Comparison of ENCODE assay signal across 21 cellular contexts in genomic region chr17:68829211-68829610, GRCh38.
"Had no signal": no experiment of that assay in that cellular context is flagged by ENCODE, and none has a peak within 500 bp of the region (broad histone marks: within the 10 kb centered on the region; RNA-seq: fewer than 3 reads in every experiment).

No MANE protein-coding gene starts in this region.

- H3K27me3 Mint-ChIP-seq: type B pancreatic cell had no signal

- H3K4me3 ChIP-seq: esophagus muscularis mucosa, gastrocnemius medialis, lung, smooth muscle cell, suprapubic skin, thyroid gland had no signal

- ATAC-seq: gastrocnemius medialis; left cardiac atrium; left ventricle myocardium superior; naive thymus-derived CD8-positive, alpha-beta T cell; right cardiac atrium had no signal

- H3K4me1 Mint-ChIP-seq: naive thymus-derived CD8-positive, alpha-beta T cell had no signal

- H3K9me3 Mint-ChIP-seq: type B pancreatic cell had no signal

- DNase-seq: cortex of kidney; effector memory CD4-positive, alpha-beta T cell; gastrocnemius medialis; glutamatergic neuron; kidney; left cardiac atrium; left ventricle myocardium superior; mesendoderm; naive thymus-derived CD8-positive, alpha-beta T cell; right cardiac atrium; stimulated activated CD4-positive, alpha-beta T cell treated with anti-CD3 and anti-CD28 coated beads, Interleukin-2, amount 100 ng/mL, for 48 hours; stimulated activated naive CD4-positive, alpha-beta T cell treated with Interleukin-2 at 50 U/mL for 16 hours; thyroid gland had no signal

- H3K36me3 Mint-ChIP-seq: type B pancreatic cell had no signal

- FAIRE-seq: urothelium cell line had no signal

- H3K4me3 Mint-ChIP-seq: naive thymus-derived CD8-positive, alpha-beta T cell; neural crest cell; type B pancreatic cell had no signal

- H3K27ac ChIP-seq: epithelial cell of prostate, gastrocnemius medialis, suprapubic skin, thyroid gland had no signal

- H3K9me3 ChIP-seq: esophagus muscularis mucosa, gastrocnemius medialis, suprapubic skin, thyroid gland had no signal

- H3K36me3 ChIP-seq: esophagus muscularis mucosa, gastrocnemius medialis, suprapubic skin, thyroid gland had no signal

- H3K4me1 ChIP-seq: gastrocnemius medialis, suprapubic skin, thyroid gland had no signal

- H3K27me3 ChIP-seq: esophagus muscularis mucosa, gastrocnemius medialis, suprapubic skin, thyroid gland had no signal

- H3K27ac Mint-ChIP-seq: naive thymus-derived CD8-positive, alpha-beta T cell; type B pancreatic cell had no signal

- H3K4me2 ChIP-seq: smooth muscle cell had no signal
